In the genomic region with DNA sequence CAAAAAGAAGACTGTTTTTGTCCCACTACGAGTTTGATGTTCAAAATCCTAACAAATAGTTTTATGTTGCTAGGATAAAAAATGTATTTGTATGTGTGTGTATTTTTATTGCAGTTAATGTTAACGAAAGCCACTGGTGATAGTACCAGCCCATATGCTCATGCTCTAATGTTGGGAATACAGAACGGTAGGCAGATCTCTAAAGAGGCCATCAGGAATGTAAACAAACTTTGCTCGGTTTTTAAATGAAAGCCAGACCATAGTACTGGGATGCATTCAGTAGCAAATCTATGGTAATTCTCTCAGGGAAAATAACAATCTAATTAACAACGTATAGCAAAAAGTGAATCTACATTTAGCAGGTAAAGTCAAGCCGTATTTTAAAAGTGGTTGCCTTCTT, we compare ENCODE assay signal across 16 cellular contexts.
"Had no signal": no experiment of that assay in that cellular context is flagged by ENCODE, and none has a peak within 500 bp of the region (broad histone marks: within the 10 kb centered on the region; RNA-seq: fewer than 3 reads in every experiment).

No MANE protein-coding gene starts in this region.

- H3K27ac ChIP-seq: coronary artery, esophagus muscularis mucosa, left ventricle myocardium inferior, upper lobe of right lung had no signal

- ATAC-seq: activated T-helper 17 cell treated with anti-CD3 and anti-CD28 coated beads, Interleukin-2, amount 50 U/mL, for 72 hours; SK-N-SH treated with all-trans-retinoic acid at 6 μM for 48 hours; T-cell; upper lobe of right lung had no signal

- H3K4me3 ChIP-seq: coronary artery, esophagus muscularis mucosa, left ventricle myocardium inferior, upper lobe of right lung had no signal

- H3K9me3 ChIP-seq: esophagus muscularis mucosa, left ventricle myocardium inferior, upper lobe of right lung had no signal

- DNase-seq: activated CD8-positive, alpha-beta memory T cell treated with anti-CD3 and anti-CD28 coated beads for 24 hours; activated CD8-positive, alpha-beta memory T cell treated with anti-CD3 and anti-CD28 coated beads, Interleukin-2, amount 50 U/mL, for 4 hours; activated naive CD4-positive, alpha-beta T cell; activated T-cell treated with anti-CD3 and anti-CD28 coated beads, Interleukin-2, amount 50 U/mL, for 24 hours; kidney glomerular epithelial cell; left ventricle myocardium inferior; occipital lobe; retina; stimulated activated CD4-positive, alpha-beta T cell treated with anti-CD3 and anti-CD28 coated beads, Interleukin-4, amount 100 ng/mL, for 24 hours; stimulated activated naive CD4-positive, alpha-beta T cell treated with Interleukin-2 at 50 U/mL for 16 hours; T-cell; upper lobe of right lung had no signal

- H3K36me3 ChIP-seq: left ventricle myocardium inferior, upper lobe of right lung had no signal

- H3K27me3 ChIP-seq: esophagus muscularis mucosa, upper lobe of right lung had no signal

- H3K4me1 ChIP-seq: upper lobe of right lung had no signal
